Comparison of ENCODE assay signal across 9 cellular contexts in the genomic region with DNA sequence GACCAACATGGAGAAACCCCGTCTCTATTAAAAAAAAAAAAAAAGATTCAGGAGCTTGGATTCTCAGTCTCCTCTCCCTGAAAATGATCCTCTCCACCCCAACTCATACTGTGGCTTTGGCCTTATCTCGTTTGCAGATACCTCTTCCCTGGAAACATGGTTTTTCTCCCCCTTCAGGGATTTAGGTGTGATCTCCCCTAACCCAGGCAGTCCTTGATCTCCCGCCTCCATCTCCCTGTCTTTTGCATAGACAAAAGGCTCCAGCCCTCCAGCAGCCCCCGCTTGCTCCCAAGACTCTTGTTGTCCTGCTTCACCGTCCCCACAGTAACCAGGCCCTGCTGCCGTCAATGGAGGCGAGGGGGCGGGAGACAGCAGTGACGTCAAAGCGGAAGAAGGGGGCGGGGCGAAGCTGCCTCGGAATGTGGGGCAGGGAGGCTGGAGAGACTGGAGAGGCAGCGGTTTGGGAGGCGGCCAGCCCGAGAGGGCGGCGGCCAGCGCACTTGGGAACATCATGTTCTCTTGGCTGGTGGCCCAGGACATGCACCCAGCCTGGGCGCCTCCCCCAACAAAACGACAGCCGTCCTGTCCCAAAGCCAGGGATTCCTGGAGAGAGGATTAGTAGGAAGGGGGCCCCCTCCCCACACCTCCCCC. TPM values are rescaled to one million over a fixed set of nuclear protein-coding genes. Genes with fewer than 3 reads are reported as not detected.
DNase-seq lines count a peak whose midpoint lies in the region; ATAC-seq and TF ChIP-seq lines count a peak whose summit lies in the region.
"Had no signal": no experiment of that assay in that cellular context is flagged by ENCODE, and none has a peak within 500 bp of the region (broad histone marks: within the 10 kb centered on the region; RNA-seq: fewer than 3 reads in every experiment).

No MANE protein-coding gene starts in this region.

- peak overlapping the region; percentile 41; the same call in 1 of the 2 replicates for H2AK5ac ChIP-seq in IMR-90 (ENCODE audit: low read depth, low read length)

- H4K91ac ChIP-seq in IMR-90 (ENCODE audit: insufficient read depth, low read depth, low read length), result peak overlapping the region; percentile 58

- dilution Hi-C loops in IMR-90 (cut with HindIII; ENCODE audit: low sequenced_read_pairs, unreplicated experiment), result no loop called here

- CTCF ChIA-PET in CD8-positive, alpha-beta memory T cell (lab: Charles Lee), result interaction anchor here (1.3 to 11.7 kb wide), 4 partner anchors 16 to 141 kb away, joined by 3 to 108 read pairs (median 38); a partner anchor contains a TSS
- CTCF ChIA-PET in IMR-90 (lab: Yijun Ruan, JAX), result no interaction called here

- H3K18ac ChIP-seq in IMR-90 (ENCODE audit: low read depth, low read length), result peak overlapping the region; percentile 54

- peak overlapping the region; percentile 83 for H3K14ac ChIP-seq in IMR-90 (replicated peaks; ENCODE audit: low read depth, low read length)

- ATAC-seq in IMR-90 (ENCODE audit: low read depth) (peak; percentile 33), GM21381 (IDR thresholded peaks at IDR 0.05; ENCODE audit: unreplicated experiment) (no peak)

- H2AFZ ChIP-seq in IMR-90 (replicated peaks; ENCODE audit: low read length, poor library complexity), result peak overlapping the region; percentile 73

- peak overlapping the region; percentile 73 for H2BK5ac ChIP-seq in IMR-90 (ENCODE audit: low read depth, low read length, poor library complexity, severe bottlenecking)

- H3K4me1 ChIP-seq in CD8-positive, alpha-beta memory T cell (ENCODE audit: insufficient read depth, low read length), result peaks cover 70% of the 10 kb centered on the region
- peaks cover 23% of the 10 kb centered on the region for H3K4me1 ChIP-seq in IMR-90 (ENCODE audit: control insufficient read depth, insufficient read depth, low read length)

- peak overlapping the region; percentile 69 for H2BK120ac ChIP-seq in IMR-90 (ENCODE audit: low read depth, low read length)

- H3K4me3 Mint-ChIP-seq in CD8-positive, alpha-beta memory T cell, result no peak overlapping the region

- H2AK9ac ChIP-seq in IMR-90 (replicated peaks; ENCODE audit: low read depth, low read length, poor library complexity), result peak overlapping the region; percentile 74

- H3K27me3 Mint-ChIP-seq in CD8-positive, alpha-beta memory T cell, result peaks cover 0 to 20% of the 10 kb centered on the region in 2 donors

- H3K4me2 ChIP-seq in IMR-90 (ENCODE audit: low read depth, low read length), result peak overlapping the region; percentile 68

- peaks cover 27 to 71% (median 40%) of the 10 kb centered on the region in 3 donors for H3K4me1 Mint-ChIP-seq in CD8-positive, alpha-beta memory T cell

- H3K23ac ChIP-seq in IMR-90 (ENCODE audit: low read depth, low read length), result peak overlapping the region; percentile 66; the same call in 1 of the 2 replicates

- peak overlapping the region; percentile 100 for H3K27ac ChIP-seq in CD8-positive, alpha-beta memory T cell (ENCODE audit: low read depth, low read length)
- H3K27ac ChIP-seq in IMR-90 (ENCODE audit: insufficient read depth, low read length) (peak overlapping the region; percentile 81), substantia nigra (ENCODE audit: low read depth, low read length, poor library complexity, severe bottlenecking) (peak overlapping the region; percentile 99)

- intact Hi-C loops in IMR-90 (cut with micrococcal nuclease), result no loop called here

- DNase-seq in CD8-positive, alpha-beta memory T cell, result peak; percentile 90 to 95 (median 94)
- peak; percentile 98 for DNase-seq in IMR-90
- peak; percentile 29 for DNase-seq in SKM-1 (lab: John Stamatoyannopoulos, UW; ENCODE audit: unreplicated experiment)
- DNase-seq in activated naive CD8-positive, alpha-beta T cell treated with anti-CD3 and anti-CD28 coated beads, Interleukin-2, amount 50 U/mL, for 16 hours (ENCODE audit: low read depth, low spot score), result peak; percentile 61
- peak; percentile 99 for DNase-seq in glomerular visceral epithelial cell (ENCODE audit: extremely low spot score)
- DNase-seq in nucleus accumbens (lab: John Stamatoyannopoulos, UW), result peak; percentile 57 to 99 (median 95)
- peak; percentile 82 to 99 (median 95) for DNase-seq in substantia nigra (lab: John Stamatoyannopoulos, UW)

- in situ Hi-C loops in IMR-90 (cut with MboI; ENCODE audit: low sequenced_read_pairs), result loop anchor here (25.0 kb wide), 1 partner anchor 917 kb away; a partner anchor contains a TSS

- no peak overlapping the region for H3K27ac Mint-ChIP-seq in CD8-positive, alpha-beta memory T cell

- peak overlapping the region in 1 of 2 experiments; percentile 88; a peak in 2 of 4 replicates for H4K8ac ChIP-seq in IMR-90 (ENCODE audit: low read depth in 2 of 2, low read length in 2 of 2)

- POLR2A ChIA-PET in CD8-positive, alpha-beta memory T cell (lab: Charles Lee), result interaction anchor here (1.1 to 5.6 kb wide), 4 partner anchors 10 to 94 kb away, joined by 3 to 37 read pairs (median 18); a partner anchor contains a TSS
- POLR2A ChIA-PET in IMR-90 (lab: Charles Lee; ENCODE audit: unreplicated experiment), result interaction anchor here (1.2 kb wide), 1 partner anchor 19 kb away, joined by 4 read pairs; no protein-coding TSS in a partner anchor

- peak; percentile 81 for TF ChIP-seq POLR2A in IMR-90 (IDR thresholded peaks at IDR 0.05; ENCODE audit: low read depth, low read length)

- H2BK15ac ChIP-seq in IMR-90 (ENCODE audit: low read depth, low read length), result peak overlapping the region; percentile 80; the same call in 1 of the 3 replicates

- H3K36me3 Mint-ChIP-seq in CD8-positive, alpha-beta memory T cell, result peaks cover 8 to 56% (median 11%) of the 10 kb centered on the region in 3 donors

- peak overlapping the region; percentile 11; the same call in 1 of the 2 replicates for H4K5ac ChIP-seq in IMR-90 (ENCODE audit: low read depth, low read length)

- peak overlapping the region; percentile 46; the same call in 1 of the 2 replicates for H2BK20ac ChIP-seq in IMR-90 (ENCODE audit: low read depth, low read length)

- TF ChIP-seq CTCF in IMR-90 (conservative IDR thresholded peaks at IDR 0.05; ENCODE audit: low read depth, low read length), result no peak

- no TSS peak for BruUV-seq in IMR-90 (replicated peaks; lab: Mats Ljungman, UMichigan)

- 0 out of 2 replicates have a peak, but pooled peaks have one; percentile 5 for TF ChIP-seq RAD21 in IMR-90 (IDR thresholded peaks at IDR 0.05; ENCODE audit: low read length)

- peak overlapping the region; percentile 53; the same call in 1 of the 2 replicates for H3K56ac ChIP-seq in IMR-90 (ENCODE audit: extremely low read depth, insufficient read depth, low read length)

- peaks cover 22% of the 10 kb centered on the region for H3K9me1 ChIP-seq in IMR-90 (ENCODE audit: insufficient read depth, low read length)

- H3K4me3 ChIP-seq in CD8-positive, alpha-beta memory T cell (ENCODE audit: low read length), result peak overlapping the region; percentile 100
- H3K4me3 ChIP-seq in IMR-90 (ENCODE audit: insufficient read depth, low read depth, low read length), result no peak overlapping the region

- H3K36me3 ChIP-seq in CD8-positive, alpha-beta memory T cell (ENCODE audit: insufficient read depth, low read length), result peaks cover 21% of the 10 kb centered on the region
- peaks cover 13% of the 10 kb centered on the region for H3K36me3 ChIP-seq in IMR-90 (ENCODE audit: control insufficient read depth, insufficient read depth, low read length)

- no peaks in the 10 kb centered on the region for H3K27me3 ChIP-seq in CD8-positive, alpha-beta memory T cell (ENCODE audit: insufficient read depth, low read length, poor library complexity, severe bottlenecking)
- H3K27me3 ChIP-seq in IMR-90 (ENCODE audit: control insufficient read depth, insufficient read depth, low read length), result no peaks in the 10 kb centered on the region

- peak overlapping the region; percentile 80 for H3K4ac ChIP-seq in IMR-90 (ENCODE audit: low read depth, low read length)

- H4K20me1 ChIP-seq in IMR-90 (ENCODE audit: insufficient read depth, low read length), result peaks cover 13% of the 10 kb centered on the region

- no CpG with 5 or more reads among the region's 22 CpGs for WGBS in IMR-90 (ENCODE audit: extremely low coverage in 2 of 2, insufficient read length in 1 of 2), 2 experiments

- no peaks in the 10 kb centered on the region for H3K9me3 ChIP-seq in CD8-positive, alpha-beta memory T cell (ENCODE audit: low read length)
- no peaks in the 10 kb centered on the region for H3K9me3 ChIP-seq in IMR-90 (ENCODE audit: control insufficient read depth, insufficient read depth, low read length)

- peaks cover 3 to 42% of the 10 kb centered on the region in 2 experiments; a peak in 2 of 4 replicates for H3K79me1 ChIP-seq in IMR-90 (ENCODE audit: low read depth in 1 of 2, low read length in 2 of 2)

- H3K9me3 Mint-ChIP-seq in CD8-positive, alpha-beta memory T cell, result peaks cover 0 to 4% (median 0%) of the 10 kb centered on the region in 5 donors

- H3K9ac ChIP-seq in IMR-90 (ENCODE audit: low read depth, low read length), result peak overlapping the region; percentile 19; the same call in 1 of the 2 replicates

RNA-seq across cellular contexts. Expression of a gene that starts 1.9 kb away (rescaled TPM):
- 10 to 100 TPM; 26.5 to 35.8 TPM for total RNA-seq in CD8-positive, alpha-beta memory T cell
- polyA plus RNA-seq in CD8-positive, alpha-beta memory T cell, result 12.1 TPM
- 1.7 and 3.4 TPM in 2 replicates for total RNA-seq in IMR-90 (2012; rRNA removed)
- polyA plus RNA-seq in IMR-90 (2012; rRNA removed), result 10.5 and 11.5 TPM in 2 replicates
- polyA plus RNA-seq in IMR-90 (2012; cell fraction: cytosol; rRNA removed), result 4.8 and 6.2 TPM in 2 replicates
- polyA plus RNA-seq in IMR-90 (2012; cell fraction: nucleus; rRNA removed; ENCODE audit: low replicate concordance), result 230 and 249 TPM in 2 replicates

RNA-seq across cellular contexts. Expression of a gene that starts 8.7 kb away (rescaled TPM):
- total RNA-seq in CD8-positive, alpha-beta memory T cell, result 10 to 100 TPM; 38.3 to 41.0 TPM
- 98.3 TPM for polyA plus RNA-seq in CD8-positive, alpha-beta memory T cell
- total RNA-seq in IMR-90 (2012; rRNA removed), result 2.2 and 2.3 TPM in 2 replicates
- 27.3 and 33.3 TPM in 2 replicates for polyA plus RNA-seq in IMR-90 (2012; rRNA removed)
- polyA plus RNA-seq in IMR-90 (2012; cell fraction: cytosol; rRNA removed), result 14.0 and 29.1 TPM in 2 replicates
- polyA plus RNA-seq in IMR-90 (2012; cell fraction: nucleus; rRNA removed; ENCODE audit: low replicate concordance), result 68.1 and 141 TPM in 2 replicates

RNA-seq across cellular contexts. Expression of a gene that starts 22.1 kb away (rescaled TPM):
- 10 to 100 TPM; 21.3 to 22.4 TPM for total RNA-seq in CD8-positive, alpha-beta memory T cell
- polyA plus RNA-seq in CD8-positive, alpha-beta memory T cell, result 50.7 TPM
- 14.3 and 60.3 TPM in 2 replicates for total RNA-seq in IMR-90 (2012; rRNA removed)
- polyA plus RNA-seq in IMR-90 (2012; rRNA removed), result 12.9 and 13.4 TPM in 2 replicates
- polyA plus RNA-seq in IMR-90 (2012; cell fraction: cytosol; rRNA removed), result 5.7 and 11.7 TPM in 2 replicates
- 8.7 and 10.5 TPM in 2 replicates for polyA plus RNA-seq in IMR-90 (2012; cell fraction: nucleus; rRNA removed; ENCODE audit: low replicate concordance)

RNA-seq across cellular contexts. Expression of a gene that starts 30.2 kb away (rescaled TPM):
- total RNA-seq in CD8-positive, alpha-beta memory T cell, result 1 to 10 TPM; 1.6 to 1.8 TPM
- polyA plus RNA-seq in CD8-positive, alpha-beta memory T cell, result not detected
- total RNA-seq in IMR-90 (2012; rRNA removed), result not detected in 2 replicates
- 0.43 and 0.56 TPM in 2 replicates for polyA plus RNA-seq in IMR-90 (2012; rRNA removed)
- polyA plus RNA-seq in IMR-90 (2012; cell fraction: cytosol; rRNA removed), result 0.66 and 1.9 TPM in 2 replicates
- 1.8 and 4.2 TPM in 2 replicates for polyA plus RNA-seq in IMR-90 (2012; cell fraction: nucleus; rRNA removed; ENCODE audit: low replicate concordance)

RNA-seq across cellular contexts. Expression of a gene that starts 35.8 kb away (rescaled TPM):
- total RNA-seq in CD8-positive, alpha-beta memory T cell, result not detected
- not detected for polyA plus RNA-seq in CD8-positive, alpha-beta memory T cell
- total RNA-seq in IMR-90 (2012; rRNA removed), result under 0.01 TPM in 2 replicates
- polyA plus RNA-seq in IMR-90 (2012; rRNA removed), result 0.19 and 0.26 TPM in 2 replicates
- 0.06 and 0.19 TPM in 2 replicates for polyA plus RNA-seq in IMR-90 (2012; cell fraction: cytosol; rRNA removed)
- polyA plus RNA-seq in IMR-90 (2012; cell fraction: nucleus; rRNA removed; ENCODE audit: low replicate concordance), result 0.52 and 0.83 TPM in 2 replicates
- total RNA-seq: T-helper 1 cell treated with Interleukin-12 subunit alpha and Interleukin-12 subunit beta and Interleukin-4 antibody, amounts not matched to agents 30 ng/mL and 1 ng/mL, for 36 hours had no signal

Comparison
In these comparisons a context has a peak if more than half of its experiments do, and no peak if none do; other contexts are left out.
1. DNase-seq: peak in every context shown above with its lines; median percentile 99 in glomerular visceral epithelial cell; 98 in IMR-90; 95 in nucleus accumbens; 95 in substantia nigra; 94 in CD8-positive, alpha-beta memory T cell; 61 in activated naive CD8-positive, alpha-beta T cell treated with anti-CD3 and anti-CD28 coated beads, Interleukin-2, amount 50 U/mL, for 16 hours; 29 in SKM-1.
2. RNA of a gene that starts 8.7 kb away (total RNA-seq): 38.3 to 41.0 TPM in CD8-positive, alpha-beta memory T cell; 2.2 to 2.3 TPM in IMR-90; every median in the first group is over 10 times any median in the second.
3. Peak in every context shown above with its lines, with median percentiles within 50 percentile points of each other: H3K27ac ChIP-seq.